Comparison of ENCODE assay signal across 8 cellular contexts in genomic region chr22:19430890-19431541, GRCh38. TPM values are rescaled to one million over a fixed set of nuclear protein-coding genes. Genes with fewer than 3 reads are reported as not detected.
DNase-seq lines count a peak whose midpoint lies in the region; ATAC-seq and TF ChIP-seq lines count a peak whose summit lies in the region.

No MANE protein-coding gene starts in this region.

- no peaks in the 10 kb centered on the region for H3K9me3 ChIP-seq in CD8-positive, alpha-beta T cell (ENCODE audit: low read length)
- H3K9me3 ChIP-seq in OCI-LY7 (ENCODE audit: low read length): no peaks in the 10 kb centered on the region

- H3K27ac ChIP-seq in CD8-positive, alpha-beta T cell (ENCODE audit: low read depth, low read length): peak overlapping the region; percentile 63
- H3K27ac ChIP-seq in OCI-LY7 (ENCODE audit: low read depth, low read length, poor library complexity, severe bottlenecking): peak overlapping the region; percentile 76
- H3K27ac ChIP-seq in brain microvascular endothelial cell: peak overlapping the region; percentile 80

- in situ Hi-C loops in brain microvascular endothelial cell (cut with HindIII; ENCODE audit: low pct_ligation_motif_present, low sequenced_read_pairs): no loop called here

- H4K20me1 ChIP-seq in OCI-LY7 (ENCODE audit: insufficient read depth, low read length): peaks cover 42% of the 10 kb centered on the region

- peaks cover 54% of the 10 kb centered on the region for H3K4me1 Mint-ChIP-seq in CD8-positive, alpha-beta T cell (ENCODE audit: low read depth)

- peaks cover 25% of the 10 kb centered on the region for H3K4me1 ChIP-seq in CD8-positive, alpha-beta T cell (ENCODE audit: insufficient read depth, low read length)
- H3K4me1 ChIP-seq in OCI-LY7 (ENCODE audit: insufficient read depth, low read length, poor library complexity, severe bottlenecking): peaks cover 54% of the 10 kb centered on the region

- H3K36me3 ChIP-seq in CD8-positive, alpha-beta T cell (ENCODE audit: insufficient read depth, low read length): no peaks in the 10 kb centered on the region
- H3K36me3 ChIP-seq in OCI-LY7 (ENCODE audit: insufficient read depth, low read length) (peaks cover 65% of the 10 kb centered on the region), brain microvascular endothelial cell (replicated peaks) (peaks cover 11% of the 10 kb centered on the region), kidney epithelial cell (ENCODE audit: control insufficient read depth, insufficient read depth, low read length) (no peaks in the 10 kb centered on the region)

- intact Hi-C loops in CD8-positive, alpha-beta T cell (cut with DNase I, micrococcal nuclease): loop anchor here in 1 of 2 experiments (2.0 to 10.0 kb wide), 4 partner anchors 201 to 1574 kb away; partner anchors contain the start of genes COMT, SLC25A1, THAP7 and TXNRD2
- intact Hi-C loops in OCI-LY7 (cut with micrococcal nuclease; ENCODE audit: unreplicated experiment): loop anchor here (1.0 to 10.0 kb wide), 6 partner anchors 69 to 314 kb away; partner anchors contain the start of genes ESS2 and SLC25A1

- BruUV-seq in OCI-LY7 (replicated peaks; lab: Mats Ljungman, UMichigan): no TSS peak

- POLR2A ChIA-PET in CD8-positive, alpha-beta T cell (lab: Charles Lee): interaction anchor here (0.7 to 2.8 kb wide), 9 partner anchors 11 to 465 kb away, joined by 3 to 28 read pairs (median 10); partner anchors contain the start of genes C22orf39, CDC45 and UFD1
- POLR2A ChIA-PET in OCI-LY7 (lab: Charles Lee): interaction anchor here (0.5 kb wide), 1 partner anchor 9 kb away, joined by 3 read pairs; no protein-coding TSS in a partner anchor

- no peaks in the 10 kb centered on the region for H3K9me3 Mint-ChIP-seq in CD8-positive, alpha-beta T cell

- H3K4me3 Mint-ChIP-seq in CD8-positive, alpha-beta T cell: peak overlapping the region; percentile 91

- no peak overlapping the region for H2AFZ ChIP-seq in OCI-LY7 (ENCODE audit: low read length)

- peaks cover 31% of the 10 kb centered on the region for H3K36me3 Mint-ChIP-seq in CD8-positive, alpha-beta T cell

- H3K79me2 ChIP-seq in OCI-LY7 (ENCODE audit: insufficient read depth, low read depth, low read length): peaks cover 59% of the 10 kb centered on the region

- CTCF ChIA-PET in CD8-positive, alpha-beta T cell (lab: Charles Lee): no interaction called here
- CTCF ChIA-PET in OCI-LY7 (lab: Charles Lee; ENCODE audit: unreplicated experiment): no interaction called here

- peak in 5 of 7 experiments; percentile 6 to 54 (median 25) for DNase-seq in CD8-positive, alpha-beta T cell
- peak; percentile 47 for DNase-seq in OCI-LY7 (ENCODE audit: low spot score)
- DNase-seq in brain microvascular endothelial cell: no peak
- DNase-seq in kidney epithelial cell (ENCODE audit: low read depth): no peak
- DNase-seq in stimulated activated naive CD8-positive, alpha-beta T cell treated with anti-CD3 and anti-CD28 coated beads, Interleukin-15, Interleukin-2, amounts not matched to agents 100 U/mL and 50 U/mL, for 24 hours: peak; percentile 51
- DNase-seq in pons (ENCODE audit: low spot score): no peak
- no peak for DNase-seq in NCI-H2196 treated with DMSO at 0.1 percent for 48 hours (lab: John Stamatoyannopoulos, UW; ENCODE audit: unreplicated experiment)

- no peaks in the 10 kb centered on the region for H3K27me3 Mint-ChIP-seq in CD8-positive, alpha-beta T cell (ENCODE audit: low read depth)

- peak overlapping the region; percentile 95 for H3K27ac Mint-ChIP-seq in CD8-positive, alpha-beta T cell

- peak overlapping the region; percentile 96 for H3K4me2 ChIP-seq in OCI-LY7 (ENCODE audit: low read length)

- H3K27me3 ChIP-seq in CD8-positive, alpha-beta T cell (ENCODE audit: insufficient read depth, low read length): no peaks in the 10 kb centered on the region
- no peaks in the 10 kb centered on the region for H3K27me3 ChIP-seq in brain microvascular endothelial cell (replicated peaks)
- no peaks in the 10 kb centered on the region for H3K27me3 ChIP-seq in kidney epithelial cell (ENCODE audit: control insufficient read depth, insufficient read depth, low read length)

- no peak for TF ChIP-seq CTCF in CD8-positive, alpha-beta T cell (IDR thresholded peaks at IDR 0.05)
- peak; percentile 56 for TF ChIP-seq CTCF in OCI-LY7 (conservative IDR thresholded peaks at IDR 0.05; ENCODE audit: low read length)
- TF ChIP-seq CTCF in brain microvascular endothelial cell (IDR thresholded peaks at IDR 0.05; ENCODE audit: low read depth, low read length, missing control alignments): peak; percentile 49
- peak; percentile 7 for TF ChIP-seq CTCF in kidney epithelial cell (IDR thresholded peaks at IDR 0.05; ENCODE audit: insufficient read depth, low read length, poor library complexity, severe bottlenecking)

- peak overlapping the region; percentile 79 for H3K4me3 ChIP-seq in CD8-positive, alpha-beta T cell (ENCODE audit: low read depth, low read length)
- H3K4me3 ChIP-seq in OCI-LY7 (ENCODE audit: low read depth, low read length, poor library complexity, severe bottlenecking) (peak overlapping the region; percentile 98), brain microvascular endothelial cell (ENCODE audit: low read depth, low read length) (peak overlapping the region; percentile 88), kidney epithelial cell (ENCODE audit: low read depth, low read length) (peak overlapping the region; percentile 64)

- ATAC-seq in CD8-positive, alpha-beta T cell: no peak
- peak; percentile 11 for ATAC-seq in GM21576 (IDR thresholded peaks at IDR 0.05; ENCODE audit: unreplicated experiment)
- ATAC-seq in stimulated activated naive CD8-positive, alpha-beta T cell treated with anti-CD3 and anti-CD28 coated beads, Interleukin-15, Interleukin-2, amounts not matched to agents 100 U/mL and 50 U/mL, for 24 hours: no peak

- H3K9me2 ChIP-seq in OCI-LY7 (ENCODE audit: insufficient read depth, low read length): no peaks in the 10 kb centered on the region

RNA-seq across cellular contexts. Expression of gene HIRA, which starts 0.5 kb away (rescaled TPM):
- total RNA-seq in CD8-positive, alpha-beta T cell: 10 to 100 TPM; 16.1 to 16.7 TPM
- 22.4 and 31.2 TPM in 2 replicates for total RNA-seq in OCI-LY7 (2014; rRNA removed; shearing (Covaris generic))
- total RNA-seq in OCI-LY7 (2022) (49.4 and 55.7 TPM in 2 replicates), kidney epithelial cell (31.8 and 35.5 TPM in 2 replicates)

RNA-seq across cellular contexts. Expression of gene MRPL40, which starts 1.3 kb away (rescaled TPM):
- 10 to 100 TPM in 1 of 2 experiments, 1 to 10 TPM in 1; 9.9 to 10.5 TPM for total RNA-seq in CD8-positive, alpha-beta T cell
- 38.5 and 46.3 TPM in 2 replicates for total RNA-seq in OCI-LY7 (2014; rRNA removed; shearing (Covaris generic))
- total RNA-seq in OCI-LY7 (2022): 40.0 and 45.6 TPM in 2 replicates
- total RNA-seq in kidney epithelial cell: 47.2 and 49.5 TPM in 2 replicates

RNA-seq across cellular contexts. Expression of gene C22orf39, which starts 16.5 kb away (rescaled TPM):
- 10 to 100 TPM; 31.0 to 34.1 TPM for total RNA-seq in CD8-positive, alpha-beta T cell
- total RNA-seq in OCI-LY7 (2014; rRNA removed; shearing (Covaris generic)): 64.8 and 70.4 TPM in 2 replicates
- total RNA-seq in OCI-LY7 (2022): 52.1 and 56.3 TPM in 2 replicates
- total RNA-seq in kidney epithelial cell: 37.9 and 42.3 TPM in 2 replicates

RNA-seq across cellular contexts. Expression of gene UFD1, which starts 48.0 kb away (rescaled TPM):
- 10 to 100 TPM; 67.8 to 70.8 TPM for total RNA-seq in CD8-positive, alpha-beta T cell
- total RNA-seq in OCI-LY7 (2014; rRNA removed; shearing (Covaris generic)): 52.8 and 70.8 TPM in 2 replicates
- total RNA-seq in OCI-LY7 (2022): 60.1 and 62.5 TPM in 2 replicates
- total RNA-seq in kidney epithelial cell: 48.9 and 50.9 TPM in 2 replicates

RNA-seq across cellular contexts. Expression of gene CDC45, which starts 48.7 kb away (rescaled TPM):
- total RNA-seq in CD8-positive, alpha-beta T cell: 1 to 10 TPM; 1.8 to 2.3 TPM
- 80.2 and 90.9 TPM in 2 replicates for total RNA-seq in OCI-LY7 (2014; rRNA removed; shearing (Covaris generic))
- total RNA-seq in OCI-LY7 (2022): 83.0 and 97.1 TPM in 2 replicates
- 5.6 and 10.5 TPM in 2 replicates for total RNA-seq in kidney epithelial cell

Comparison
In these comparisons a context has a peak if more than half of its experiments do, and no peak if none do; other contexts are left out.
1. DNase-seq: peak in CD8-positive, alpha-beta T cell (5 of 7), OCI-LY7 (single experiment) and stimulated activated naive CD8-positive, alpha-beta T cell treated with anti-CD3 and anti-CD28 coated beads, Interleukin-15, Interleukin-2, amounts not matched to agents 100 U/mL and 50 U/mL, for 24 hours (single experiment); none in brain microvascular endothelial cell (single experiment), kidney epithelial cell (single experiment), pons (single experiment) and NCI-H2196 treated with DMSO at 0.1 percent for 48 hours (single experiment).
2. Peak in every context shown above with its lines, with median percentiles within 50 percentile points of each other: H3K27ac ChIP-seq and H3K4me3 ChIP-seq.